8 cellular contexts compared by ENCODE assay signal in genomic region chr9:95047452-95048224, GRCh38.
DNase-seq lines count a peak whose midpoint lies in the region; ATAC-seq and TF ChIP-seq lines count a peak whose summit lies in the region.

No MANE protein-coding gene starts in this region.

- H3K27me3 Mint-ChIP-seq in immature natural killer cell (ENCODE audit: low read depth in 3 of 3), result peaks cover 0 to 10% (median 4%) of the 10 kb centered on the region in 3 donors

- WGBS in SK-N-SH (ENCODE audit: low lambda C conversion rate), result 49% methylated on average over 3 of the region's 3 CpGs

- no peaks in the 10 kb centered on the region for H3K9me3 Mint-ChIP-seq in immature natural killer cell

- ATAC-seq in SK-N-SH treated with all-trans-retinoic acid at 6 μM for 48 hours, result no peak
- ATAC-seq in HG02870 (IDR thresholded peaks at IDR 0.05; ENCODE audit: unreplicated experiment), result no peak

- H3K9ac ChIP-seq in SK-N-SH (no peak overlapping the region; the same call in 1 of the 2 replicates), subcutaneous abdominal adipose tissue (ENCODE audit: low read length in 5 of 5) (peak overlapping the region in 1 of 5 donors; percentile 30)

- no peaks in the 10 kb centered on the region for H3K9me2 ChIP-seq in SK-N-SH

- peaks cover 61% of the 10 kb centered on the region for H3F3A ChIP-seq in SK-N-SH (replicated peaks; ENCODE audit: insufficient read depth)

- H3K36me3 ChIP-seq in SK-N-SH (replicated peaks in 1 of 2; ENCODE audit: control insufficient read depth in 1 of 2, insufficient read depth in 2 of 2, low read length in 1 of 2) (peaks cover 18 to 35% of the 10 kb centered on the region in 2 experiments), subcutaneous abdominal adipose tissue (ENCODE audit: control insufficient read depth in 5 of 5, insufficient read depth in 5 of 5, low read length in 5 of 5) (peaks cover 0 to 18% (median 3%) of the 10 kb centered on the region in 5 donors)

- TF ChIP-seq CTCF in SK-N-SH (IDR thresholded peaks at IDR 0.05) (no peak), WI38 (IDR thresholded peaks at IDR 0.05; ENCODE audit: low read depth, low read length) (no peak)

- H3K4me1 Mint-ChIP-seq in immature natural killer cell, result peaks cover 12 to 22% of the 10 kb centered on the region in 2 donors

- POLR2A ChIA-PET in SK-N-SH (lab: Yijun Ruan, JAX), result no interaction called here

- DNase-seq in SK-N-SH (no peak), immature natural killer cell (no peak), NCI-H82 treated with DMSO at 0.1 percent for 48 hours (lab: John Stamatoyannopoulos, UW; ENCODE audit: unreplicated experiment) (no peak), anterior cingulate cortex (lab: John Stamatoyannopoulos, UW) (no peak)

- H2AFZ ChIP-seq in SK-N-SH (ENCODE audit: low read depth), result no peak overlapping the region

- H3K27me3 ChIP-seq in SK-N-SH (ENCODE audit: insufficient read depth), result no peaks in the 10 kb centered on the region
- H3K27me3 ChIP-seq in subcutaneous abdominal adipose tissue (ENCODE audit: control insufficient read depth in 5 of 5, insufficient read depth in 4 of 5, low read length in 5 of 5), result no peaks in the 10 kb centered on the region

- H3K9me3 ChIP-seq in SK-N-SH, result no peaks in the 10 kb centered on the region
- no peaks in the 10 kb centered on the region for H3K9me3 ChIP-seq in subcutaneous abdominal adipose tissue (ENCODE audit: control insufficient read depth in 5 of 5, low read length in 5 of 5)

- peak overlapping the region; percentile 75 for H3K4me2 ChIP-seq in SK-N-SH

- H3K4me3 ChIP-seq in SK-N-SH (ENCODE audit: low read depth in 2 of 2, low read length in 1 of 2), result peak overlapping the region; percentile 58 to 66
- H3K4me3 ChIP-seq in WI38 (ENCODE audit: low read depth, low read length), result peak overlapping the region; percentile 65; the same call in 1 of the 2 replicates
- peak overlapping the region in 4 of 5 donors; percentile 34 to 69 (median 44) for H3K4me3 ChIP-seq in subcutaneous abdominal adipose tissue (ENCODE audit: low read depth in 1 of 5, low read length in 5 of 5)

- CTCF ChIA-PET in SK-N-SH (lab: Yijun Ruan, JAX), result interaction anchor here (0.7 to 3.2 kb wide), 7 partner anchors 9 to 366 kb away, joined by 3 to 11 read pairs (median 4); no protein-coding TSS in a partner anchor

- H3K4me1 ChIP-seq in SK-N-SH (ENCODE audit: control insufficient read depth in 1 of 2, insufficient read depth in 2 of 2, low read depth in 1 of 2, low read length in 1 of 2) (peaks cover 24 to 30% of the 10 kb centered on the region in 2 experiments; a peak in 3 of 4 replicates), subcutaneous abdominal adipose tissue (ENCODE audit: control insufficient read depth in 5 of 5, insufficient read depth in 5 of 5, low read length in 5 of 5) (peaks cover 0 to 19% (median 12%) of the 10 kb centered on the region in 5 donors)

- H4K20me1 ChIP-seq in SK-N-SH (ENCODE audit: insufficient read depth), result peaks cover 67% of the 10 kb centered on the region

- peaks cover 97% of the 10 kb centered on the region for H3K79me2 ChIP-seq in SK-N-SH (ENCODE audit: insufficient read depth)

- peaks cover 1 to 7% (median 6%) of the 10 kb centered on the region in 3 donors for H3K36me3 Mint-ChIP-seq in immature natural killer cell

- H3K27ac Mint-ChIP-seq in immature natural killer cell, result no peak overlapping the region

- no peak for TF ChIP-seq EP300 in SK-N-SH (IDR thresholded peaks at IDR 0.05; ENCODE audit: borderline replicate concordance in 1 of 2, low read depth in 1 of 2, low read length in 1 of 2)

- no peak for TF ChIP-seq RAD21 in SK-N-SH (IDR thresholded peaks at IDR 0.05; ENCODE audit: low read length)

- H3K4me3 Mint-ChIP-seq in immature natural killer cell, result peak overlapping the region; percentile 75 to 85 (median 85)

- H3K27ac ChIP-seq in SK-N-SH (ENCODE audit: low read depth in 2 of 2, low read length in 1 of 2), result peak overlapping the region; percentile 39 to 64
- H3K27ac ChIP-seq in subcutaneous abdominal adipose tissue (ENCODE audit: low read depth, low read length), result no peak overlapping the region

TF ChIP-seq in SK-N-SH, 30 proteins besides CTCF, POLR2A, EP300 and RAD21:
- TF ChIP-seq FOSL2 (IDR thresholded peaks at IDR 0.05; ENCODE audit: borderline replicate concordance, low read depth) (no peak), ELF1 (IDR thresholded peaks at IDR 0.05) (no peak), EZH2phosphoT487 (IDR thresholded peaks at IDR 0.05; ENCODE audit: borderline replicate concordance, low read depth) (no peak), USF2 (IDR thresholded peaks at IDR 0.05; ENCODE audit: borderline replicate concordance, low read depth, low read length) (no peak), IRF3 (IDR thresholded peaks at IDR 0.05; ENCODE audit: low read depth, low read length) (no peak), TAF1 (IDR thresholded peaks at IDR 0.05; ENCODE audit: borderline replicate concordance, low read depth, low read length) (no peak), RFX5 (IDR thresholded peaks at IDR 0.05; ENCODE audit: low read length) (no peak), SIN3A (IDR thresholded peaks at IDR 0.05; ENCODE audit: borderline replicate concordance, low read depth, low read length) (no peak)

TF ChIP-seq in SK-N-SH treated with all-trans-retinoic acid at 6 μM for 48 hours, 23 proteins besides CTCF, POLR2A, EP300 and RAD21:
- TF ChIP-seq GLIS3 (CRISPR knock-in tag; IDR thresholded peaks at IDR 0.05), result no peak
- TF ChIP-seq CSDC2 (CRISPR knock-in tag; IDR thresholded peaks at IDR 0.05), result no peak
- no peak for TF ChIP-seq TOX (CRISPR knock-in tag; IDR thresholded peaks at IDR 0.05; ENCODE audit: borderline replicate concordance)
